ENCODE assay signal across 1 cellular context in the genomic region with DNA sequence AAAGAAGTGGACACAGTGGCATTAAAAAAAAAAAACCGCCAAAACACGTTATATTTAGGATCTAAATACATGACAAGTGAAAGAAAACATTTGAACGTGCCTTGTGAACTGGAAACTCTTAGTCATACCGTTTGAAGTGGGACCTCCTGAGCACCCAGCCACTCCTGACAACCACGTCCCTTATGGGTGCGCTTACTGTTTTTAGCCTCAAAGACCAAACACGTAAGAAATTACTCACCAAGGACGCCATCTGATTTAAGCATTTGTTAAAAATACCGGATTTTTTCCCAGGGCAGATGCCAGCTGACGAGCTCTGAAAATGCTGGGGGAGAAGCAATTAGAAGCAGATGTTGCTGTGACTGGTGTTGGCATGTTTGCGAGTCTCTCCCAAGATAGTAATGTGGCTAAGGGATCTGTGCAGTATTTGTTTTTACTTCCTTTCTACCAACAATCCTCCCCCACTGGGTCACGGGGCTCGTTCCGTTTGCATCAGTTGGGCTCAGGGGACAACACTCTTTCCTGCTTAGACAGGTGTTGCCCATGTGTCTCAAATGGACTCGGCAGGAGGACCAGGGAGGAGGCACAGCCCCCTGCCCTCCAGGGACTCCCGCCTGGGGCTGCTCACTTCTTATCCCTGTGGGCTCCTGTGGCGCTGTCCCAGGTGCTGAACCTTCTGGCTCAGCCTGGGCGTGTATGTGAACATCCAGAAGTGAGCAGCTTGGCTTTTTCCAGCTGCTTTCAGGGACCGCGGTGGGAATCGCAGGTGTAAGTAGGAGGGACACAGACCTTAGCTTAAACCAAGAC.
TF ChIP-seq lines count a peak whose summit lies in the region.

No MANE protein-coding gene starts in this region.

TF ChIP-seq in HepG2, 621 proteins besides CTCF, POLR2A, EP300 and RAD21 (continued from another document and continues in another):
- TF ChIP-seq, protein P1, sequence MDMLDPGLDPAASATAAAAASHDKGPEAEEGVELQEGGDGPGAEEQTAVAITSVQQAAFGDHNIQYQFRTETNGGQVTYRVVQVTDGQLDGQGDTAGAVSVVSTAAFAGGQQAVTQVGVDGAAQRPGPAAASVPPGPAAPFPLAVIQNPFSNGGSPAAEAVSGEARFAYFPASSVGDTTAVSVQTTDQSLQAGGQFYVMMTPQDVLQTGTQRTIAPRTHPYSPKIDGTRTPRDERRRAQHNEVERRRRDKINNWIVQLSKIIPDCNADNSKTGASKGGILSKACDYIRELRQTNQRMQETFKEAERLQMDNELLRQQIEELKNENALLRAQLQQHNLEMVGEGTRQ (IDR thresholded peaks at IDR 0.05; ENCODE audit: low read depth, low read length), result no peak
- TF ChIP-seq, protein P1 (CRISPR knock-in tag; IDR thresholded peaks at IDR 0.05; ENCODE audit: borderline replicate concordance), result no peak
- TF ChIP-seq, protein P2, sequence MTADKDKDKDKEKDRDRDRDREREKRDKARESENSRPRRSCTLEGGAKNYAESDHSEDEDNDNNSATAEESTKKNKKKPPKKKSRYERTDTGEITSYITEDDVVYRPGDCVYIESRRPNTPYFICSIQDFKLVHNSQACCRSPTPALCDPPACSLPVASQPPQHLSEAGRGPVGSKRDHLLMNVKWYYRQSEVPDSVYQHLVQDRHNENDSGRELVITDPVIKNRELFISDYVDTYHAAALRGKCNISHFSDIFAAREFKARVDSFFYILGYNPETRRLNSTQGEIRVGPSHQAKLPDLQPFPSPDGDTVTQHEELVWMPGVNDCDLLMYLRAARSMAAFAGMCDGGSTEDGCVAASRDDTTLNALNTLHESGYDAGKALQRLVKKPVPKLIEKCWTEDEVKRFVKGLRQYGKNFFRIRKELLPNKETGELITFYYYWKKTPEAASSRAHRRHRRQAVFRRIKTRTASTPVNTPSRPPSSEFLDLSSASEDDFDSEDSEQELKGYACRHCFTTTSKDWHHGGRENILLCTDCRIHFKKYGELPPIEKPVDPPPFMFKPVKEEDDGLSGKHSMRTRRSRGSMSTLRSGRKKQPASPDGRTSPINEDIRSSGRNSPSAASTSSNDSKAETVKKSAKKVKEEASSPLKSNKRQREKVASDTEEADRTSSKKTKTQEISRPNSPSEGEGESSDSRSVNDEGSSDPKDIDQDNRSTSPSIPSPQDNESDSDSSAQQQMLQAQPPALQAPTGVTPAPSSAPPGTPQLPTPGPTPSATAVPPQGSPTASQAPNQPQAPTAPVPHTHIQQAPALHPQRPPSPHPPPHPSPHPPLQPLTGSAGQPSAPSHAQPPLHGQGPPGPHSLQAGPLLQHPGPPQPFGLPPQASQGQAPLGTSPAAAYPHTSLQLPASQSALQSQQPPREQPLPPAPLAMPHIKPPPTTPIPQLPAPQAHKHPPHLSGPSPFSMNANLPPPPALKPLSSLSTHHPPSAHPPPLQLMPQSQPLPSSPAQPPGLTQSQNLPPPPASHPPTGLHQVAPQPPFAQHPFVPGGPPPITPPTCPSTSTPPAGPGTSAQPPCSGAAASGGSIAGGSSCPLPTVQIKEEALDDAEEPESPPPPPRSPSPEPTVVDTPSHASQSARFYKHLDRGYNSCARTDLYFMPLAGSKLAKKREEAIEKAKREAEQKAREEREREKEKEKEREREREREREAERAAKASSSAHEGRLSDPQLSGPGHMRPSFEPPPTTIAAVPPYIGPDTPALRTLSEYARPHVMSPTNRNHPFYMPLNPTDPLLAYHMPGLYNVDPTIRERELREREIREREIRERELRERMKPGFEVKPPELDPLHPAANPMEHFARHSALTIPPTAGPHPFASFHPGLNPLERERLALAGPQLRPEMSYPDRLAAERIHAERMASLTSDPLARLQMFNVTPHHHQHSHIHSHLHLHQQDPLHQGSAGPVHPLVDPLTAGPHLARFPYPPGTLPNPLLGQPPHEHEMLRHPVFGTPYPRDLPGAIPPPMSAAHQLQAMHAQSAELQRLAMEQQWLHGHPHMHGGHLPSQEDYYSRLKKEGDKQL (CRISPR knock-in tag; IDR thresholded peaks at IDR 0.05; ENCODE audit: low read depth), result no peak
- TF ChIP-seq KDM6A (CRISPR knock-in tag; IDR thresholded peaks at IDR 0.05; ENCODE audit: low read depth) (no peak), ZNF652 (CRISPR knock-in tag; IDR thresholded peaks at IDR 0.05; ENCODE audit: borderline replicate concordance, low read depth) (no peak), ESRRA (CRISPR knock-in tag; IDR thresholded peaks at IDR 0.05; ENCODE audit: low read depth) (no peak), KDM5A (IDR thresholded peaks at IDR 0.05; ENCODE audit: borderline replicate concordance, low read length) (no peak), ZNF552 (CRISPR knock-in tag; IDR thresholded peaks at IDR 0.05; ENCODE audit: borderline replicate concordance) (no peak), CCAR2 (optimal IDR thresholded peaks at IDR 0.05; ENCODE audit: low read depth, low read length) (no peak), ZFP62 (CRISPR knock-in tag; IDR thresholded peaks at IDR 0.05) (no peak), ZFP82 (CRISPR knock-in tag; IDR thresholded peaks at IDR 0.05; ENCODE audit: borderline replicate concordance) (no peak), ZFP37 (CRISPR knock-in tag; IDR thresholded peaks at IDR 0.05; ENCODE audit: borderline replicate concordance) (no peak), HNF4A (CRISPR knock-in tag; IDR thresholded peaks at IDR 0.05) (no peak), ZNF496 (CRISPR knock-in tag; IDR thresholded peaks at IDR 0.05; ENCODE audit: insufficient replicate concordance) (no peak), HMG20A (CRISPR knock-in tag; IDR thresholded peaks at IDR 0.05; ENCODE audit: borderline replicate concordance) (no peak), ZNF879 (CRISPR knock-in tag; IDR thresholded peaks at IDR 0.05) (no peak), ZNF850 (CRISPR knock-in tag; conservative IDR thresholded peaks at IDR 0.05) (no peak), MTF1 (CRISPR knock-in tag; IDR thresholded peaks at IDR 0.05) (no peak), ZMYM3 (CRISPR knock-in tag; IDR thresholded peaks at IDR 0.05) (no peak), RFX5 (IDR thresholded peaks at IDR 0.05; ENCODE audit: low read depth, low read length) (no peak), KDM3A (CRISPR knock-in tag; IDR thresholded peaks at IDR 0.05; ENCODE audit: low read depth) (no peak), ZNF274 (CRISPR knock-in tag; IDR thresholded peaks at IDR 0.05) (peak; percentile 52; the same call in 1 of the 2 replicates), SSRP1 (CRISPR knock-in tag; IDR thresholded peaks at IDR 0.05) (no peak), ZFP41 (CRISPR knock-in tag; IDR thresholded peaks at IDR 0.05; ENCODE audit: borderline replicate concordance) (no peak), FOXK2 (IDR thresholded peaks at IDR 0.05) (no peak), CCDC6 (CRISPR knock-in tag; IDR thresholded peaks at IDR 0.05) (no peak), ZBTB3 (CRISPR knock-in tag; IDR thresholded peaks at IDR 0.05; ENCODE audit: borderline replicate concordance, low read depth) (no peak), ZNF83 (CRISPR knock-in tag; IDR thresholded peaks at IDR 0.05; ENCODE audit: borderline replicate concordance) (0 out of 2 replicates have a peak, but pooled peaks have one; percentile 48), PRMT3 (CRISPR knock-in tag; IDR thresholded peaks at IDR 0.05; ENCODE audit: borderline replicate concordance, low read depth) (no peak)
- TF ChIP-seq, protein P3, sequence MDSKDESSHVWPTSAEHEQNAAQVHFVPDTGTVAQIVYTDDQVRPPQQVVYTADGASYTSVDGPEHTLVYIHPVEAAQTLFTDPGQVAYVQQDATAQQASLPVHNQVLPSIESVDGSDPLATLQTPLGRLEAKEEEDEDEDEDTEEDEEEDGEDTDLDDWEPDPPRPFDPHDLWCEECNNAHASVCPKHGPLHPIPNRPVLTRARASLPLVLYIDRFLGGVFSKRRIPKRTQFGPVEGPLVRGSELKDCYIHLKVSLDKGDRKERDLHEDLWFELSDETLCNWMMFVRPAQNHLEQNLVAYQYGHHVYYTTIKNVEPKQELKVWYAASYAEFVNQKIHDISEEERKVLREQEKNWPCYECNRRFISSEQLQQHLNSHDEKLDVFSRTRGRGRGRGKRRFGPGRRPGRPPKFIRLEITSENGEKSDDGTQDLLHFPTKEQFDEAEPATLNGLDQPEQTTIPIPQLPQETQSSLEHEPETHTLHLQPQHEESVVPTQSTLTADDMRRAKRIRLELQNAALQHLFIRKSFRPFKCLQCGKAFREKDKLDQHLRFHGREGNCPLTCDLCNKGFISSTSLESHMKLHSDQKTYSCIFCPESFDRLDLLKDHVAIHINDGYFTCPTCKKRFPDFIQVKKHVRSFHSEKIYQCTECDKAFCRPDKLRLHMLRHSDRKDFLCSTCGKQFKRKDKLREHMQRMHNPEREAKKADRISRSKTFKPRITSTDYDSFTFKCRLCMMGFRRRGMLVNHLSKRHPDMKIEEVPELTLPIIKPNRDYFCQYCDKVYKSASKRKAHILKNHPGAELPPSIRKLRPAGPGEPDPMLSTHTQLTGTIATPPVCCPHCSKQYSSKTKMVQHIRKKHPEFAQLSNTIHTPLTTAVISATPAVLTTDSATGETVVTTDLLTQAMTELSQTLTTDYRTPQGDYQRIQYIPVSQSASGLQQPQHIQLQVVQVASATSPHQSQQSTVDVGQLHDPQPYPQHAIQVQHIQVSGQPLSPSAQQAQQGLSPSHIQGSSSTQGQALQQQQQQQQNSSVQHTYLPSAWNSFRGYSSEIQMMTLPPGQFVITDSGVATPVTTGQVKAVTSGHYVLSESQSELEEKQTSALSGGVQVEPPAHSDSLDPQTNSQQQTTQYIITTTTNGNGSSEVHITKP (CRISPR knock-in tag; IDR thresholded peaks at IDR 0.05; ENCODE audit: low read depth), result no peak
- TF ChIP-seq, protein P4, sequence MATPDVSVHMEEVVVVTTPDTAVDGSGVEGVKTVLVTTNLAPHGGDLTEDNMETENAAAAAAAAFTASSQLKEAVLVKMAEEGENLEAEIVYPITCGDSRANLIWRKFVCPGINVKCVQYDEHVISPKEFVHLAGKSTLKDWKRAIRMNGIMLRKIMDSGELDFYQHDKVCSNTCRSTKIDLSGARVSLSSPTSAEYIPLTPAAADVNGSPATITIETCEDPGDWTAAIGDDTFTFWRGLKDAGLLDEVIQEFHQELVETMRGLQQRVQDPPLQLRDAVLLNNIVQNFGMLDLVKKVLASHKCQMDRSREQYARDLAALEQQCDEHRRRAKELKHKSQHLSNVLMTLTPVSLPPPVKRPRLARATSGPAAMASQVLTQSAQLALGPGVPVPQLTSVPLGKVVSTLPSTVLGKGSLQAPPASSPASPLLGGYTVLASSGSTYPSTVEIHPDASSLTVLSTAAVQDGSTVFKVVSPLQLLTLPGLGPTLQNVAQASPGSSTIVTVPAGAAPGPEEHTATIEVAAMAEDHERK (CRISPR knock-in tag; IDR thresholded peaks at IDR 0.05; ENCODE audit: low read depth), result no peak
- TF ChIP-seq, protein P5, sequence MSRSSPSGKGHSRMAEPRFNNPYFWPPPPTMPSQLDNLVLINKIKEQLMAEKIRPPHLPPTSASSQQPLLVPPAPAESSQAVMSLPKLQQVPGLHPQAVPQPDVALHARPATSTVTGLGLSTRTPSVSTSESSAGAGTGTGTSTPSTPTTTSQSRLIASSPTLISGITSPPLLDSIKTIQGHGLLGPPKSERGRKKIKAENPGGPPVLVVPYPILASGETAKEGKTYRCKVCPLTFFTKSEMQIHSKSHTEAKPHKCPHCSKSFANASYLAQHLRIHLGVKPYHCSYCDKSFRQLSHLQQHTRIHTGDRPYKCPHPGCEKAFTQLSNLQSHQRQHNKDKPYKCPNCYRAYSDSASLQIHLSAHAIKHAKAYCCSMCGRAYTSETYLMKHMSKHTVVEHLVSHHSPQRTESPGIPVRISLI (CRISPR knock-in tag; IDR thresholded peaks at IDR 0.05; ENCODE audit: borderline replicate concordance), result no peak
- TF ChIP-seq, protein P6, sequence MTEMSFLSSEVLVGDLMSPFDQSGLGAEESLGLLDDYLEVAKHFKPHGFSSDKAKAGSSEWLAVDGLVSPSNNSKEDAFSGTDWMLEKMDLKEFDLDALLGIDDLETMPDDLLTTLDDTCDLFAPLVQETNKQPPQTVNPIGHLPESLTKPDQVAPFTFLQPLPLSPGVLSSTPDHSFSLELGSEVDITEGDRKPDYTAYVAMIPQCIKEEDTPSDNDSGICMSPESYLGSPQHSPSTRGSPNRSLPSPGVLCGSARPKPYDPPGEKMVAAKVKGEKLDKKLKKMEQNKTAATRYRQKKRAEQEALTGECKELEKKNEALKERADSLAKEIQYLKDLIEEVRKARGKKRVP (CRISPR knock-in tag; IDR thresholded peaks at IDR 0.05), result no peak
- TF ChIP-seq, protein P7, sequence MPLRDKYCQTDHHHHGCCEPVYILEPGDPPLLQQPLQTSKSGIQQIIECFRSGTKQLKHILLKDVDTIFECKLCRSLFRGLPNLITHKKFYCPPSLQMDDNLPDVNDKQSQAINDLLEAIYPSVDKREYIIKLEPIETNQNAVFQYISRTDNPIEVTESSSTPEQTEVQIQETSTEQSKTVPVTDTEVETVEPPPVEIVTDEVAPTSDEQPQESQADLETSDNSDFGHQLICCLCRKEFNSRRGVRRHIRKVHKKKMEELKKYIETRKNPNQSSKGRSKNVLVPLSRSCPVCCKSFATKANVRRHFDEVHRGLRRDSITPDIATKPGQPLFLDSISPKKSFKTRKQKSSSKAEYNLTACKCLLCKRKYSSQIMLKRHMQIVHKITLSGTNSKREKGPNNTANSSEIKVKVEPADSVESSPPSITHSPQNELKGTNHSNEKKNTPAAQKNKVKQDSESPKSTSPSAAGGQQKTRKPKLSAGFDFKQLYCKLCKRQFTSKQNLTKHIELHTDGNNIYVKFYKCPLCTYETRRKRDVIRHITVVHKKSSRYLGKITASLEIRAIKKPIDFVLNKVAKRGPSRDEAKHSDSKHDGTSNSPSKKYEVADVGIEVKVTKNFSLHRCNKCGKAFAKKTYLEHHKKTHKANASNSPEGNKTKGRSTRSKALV (CRISPR knock-in tag; IDR thresholded peaks at IDR 0.05), result no peak
- TF ChIP-seq, protein P8, sequence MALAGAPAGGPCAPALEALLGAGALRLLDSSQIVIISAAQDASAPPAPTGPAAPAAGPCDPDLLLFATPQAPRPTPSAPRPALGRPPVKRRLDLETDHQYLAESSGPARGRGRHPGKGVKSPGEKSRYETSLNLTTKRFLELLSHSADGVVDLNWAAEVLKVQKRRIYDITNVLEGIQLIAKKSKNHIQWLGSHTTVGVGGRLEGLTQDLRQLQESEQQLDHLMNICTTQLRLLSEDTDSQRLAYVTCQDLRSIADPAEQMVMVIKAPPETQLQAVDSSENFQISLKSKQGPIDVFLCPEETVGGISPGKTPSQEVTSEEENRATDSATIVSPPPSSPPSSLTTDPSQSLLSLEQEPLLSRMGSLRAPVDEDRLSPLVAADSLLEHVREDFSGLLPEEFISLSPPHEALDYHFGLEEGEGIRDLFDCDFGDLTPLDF (CRISPR knock-in tag; IDR thresholded peaks at IDR 0.05), result no peak
- TF ChIP-seq, protein P9, sequence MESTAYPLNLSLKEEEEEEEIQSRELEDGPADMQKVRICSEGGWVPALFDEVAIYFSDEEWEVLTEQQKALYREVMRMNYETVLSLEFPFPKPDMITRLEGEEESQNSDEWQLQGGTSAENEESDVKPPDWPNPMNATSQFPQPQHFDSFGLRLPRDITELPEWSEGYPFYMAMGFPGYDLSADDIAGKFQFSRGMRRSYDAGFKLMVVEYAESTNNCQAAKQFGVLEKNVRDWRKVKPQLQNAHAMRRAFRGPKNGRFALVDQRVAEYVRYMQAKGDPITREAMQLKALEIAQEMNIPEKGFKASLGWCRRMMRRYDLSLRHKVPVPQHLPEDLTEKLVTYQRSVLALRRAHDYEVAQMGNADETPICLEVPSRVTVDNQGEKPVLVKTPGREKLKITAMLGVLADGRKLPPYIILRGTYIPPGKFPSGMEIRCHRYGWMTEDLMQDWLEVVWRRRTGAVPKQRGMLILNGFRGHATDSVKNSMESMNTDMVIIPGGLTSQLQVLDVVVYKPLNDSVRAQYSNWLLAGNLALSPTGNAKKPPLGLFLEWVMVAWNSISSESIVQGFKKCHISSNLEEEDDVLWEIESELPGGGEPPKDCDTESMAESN (CRISPR knock-in tag; conservative IDR thresholded peaks at IDR 0.05), result 0 out of 2 replicates have a peak, but pooled peaks have one; percentile 36
